Comparison of ENCODE assay signal across 15 cellular contexts in genomic region chr7:114310344-114311118, GRCh38.
DNase-seq lines count a peak whose midpoint lies in the region; ATAC-seq and TF ChIP-seq lines count a peak whose summit lies in the region.
"Had no signal": no experiment of that assay in that cellular context is flagged by ENCODE, and none has a peak within 500 bp of the region (broad histone marks: within the 10 kb centered on the region; RNA-seq: fewer than 3 reads in every experiment).

No MANE protein-coding gene starts in this region.

- no peaks in the 10 kb centered on the region for H3F3A ChIP-seq in PC-9 (ENCODE audit: insufficient read depth, low read depth)

- H3K9me2 ChIP-seq in PC-9 (ENCODE audit: insufficient read depth), result no peaks in the 10 kb centered on the region

- TF ChIP-seq CTCF in PC-9 (conservative IDR thresholded peaks at IDR 0.05) (peak; percentile 20; the same call in 1 of the 2 replicates), lower lobe of right lung (IDR thresholded peaks at IDR 0.05) (peak; percentile 11)

- H4K20me1 ChIP-seq in PC-9 (ENCODE audit: insufficient read depth), result no peaks in the 10 kb centered on the region

- POLR2A ChIA-PET in PC-9 (lab: Charles Lee; ENCODE audit: unreplicated experiment), result interaction anchor here (0.5 to 0.7 kb wide), 3 partner anchors 92 to 607 kb away, joined by 3 to 5 read pairs (median 3); no protein-coding TSS in a partner anchor

- no peak overlapping the region for H3K27ac ChIP-seq in PC-9
- no peak overlapping the region for H3K27ac ChIP-seq in lower lobe of right lung

- H3K27me3 ChIP-seq in PC-9 (ENCODE audit: insufficient read depth, low read depth), result no peaks in the 10 kb centered on the region
- no peaks in the 10 kb centered on the region for H3K27me3 ChIP-seq in lower lobe of right lung (ENCODE audit: low read depth)

- no peak overlapping the region for H3K4me2 ChIP-seq in PC-9

- CTCF ChIA-PET in PC-9 (lab: Charles Lee), result no interaction called here

- no peak overlapping the region for H2AFZ ChIP-seq in PC-9

- H3K9me3 ChIP-seq in PC-9 (ENCODE audit: insufficient read depth, low read depth) (no peaks in the 10 kb centered on the region), lower lobe of right lung (no peaks in the 10 kb centered on the region)

- no TSS peak for BruUV-seq in PC-9 (replicated peaks; lab: Mats Ljungman, UMichigan)

- ATAC-seq in lower lobe of right lung, result peak; percentile 80 to 87
- no peak for ATAC-seq in HG03432 (IDR thresholded peaks at IDR 0.05; ENCODE audit: unreplicated experiment)
- ATAC-seq in HG03196 (IDR thresholded peaks at IDR 0.05; ENCODE audit: unreplicated experiment), result no peak

- intact Hi-C loops in PC-9 (cut with micrococcal nuclease; ENCODE audit: unreplicated experiment) (no loop called here), lower lobe of right lung (cut with DNase I) (no loop called here)

- no peaks in the 10 kb centered on the region for H3K36me3 ChIP-seq in PC-9 (ENCODE audit: low read depth)
- no peaks in the 10 kb centered on the region for H3K36me3 ChIP-seq in lower lobe of right lung

- H3K4me3 ChIP-seq in PC-9 (no peak overlapping the region), lower lobe of right lung (no peak overlapping the region)

- no peaks in the 10 kb centered on the region for H3K4me1 ChIP-seq in PC-9 (replicated peaks; ENCODE audit: insufficient read depth)
- no peaks in the 10 kb centered on the region for H3K4me1 ChIP-seq in lower lobe of right lung

- no peaks in the 10 kb centered on the region for H3K79me2 ChIP-seq in PC-9 (ENCODE audit: low read depth)

- DNase-seq in DMS53 treated with DMSO at 0.1 percent for 48 hours (lab: John Stamatoyannopoulos, UW; ENCODE audit: unreplicated experiment), result peak; percentile 13
- peak; percentile 23 for DNase-seq in LHCN-M2 (ENCODE audit: low read depth)
- no peak for DNase-seq in PC-9
- no peak for DNase-seq in lower lobe of right lung
- no peak for DNase-seq in NCI-H774 (lab: John Stamatoyannopoulos, UW)
- DNase-seq in effector CD4-positive, alpha-beta T cell, result no peak
- DNase-seq: activated naive CD4-positive, alpha-beta T cell treated with anti-CD3 and anti-CD28 coated beads, Interleukin-2, amount 10 ng/mL, durations not matched to agents 7 days and 5 days; Calu3; H7; mesenchymal stem cell; NCI-H226; occipital lobe; SHP77 treated with DMSO at 0.1 percent for 48 hours had no signal

Comparison
In these comparisons a context has a peak if more than half of its experiments do, and no peak if none do; other contexts are left out.
1. DNase-seq: peak in DMS53 treated with DMSO at 0.1 percent for 48 hours (single experiment) and LHCN-M2 (single experiment); none in PC-9 (0 of 2), lower lobe of right lung (single experiment), NCI-H774 (single experiment) and effector CD4-positive, alpha-beta T cell (single experiment).
2. ATAC-seq: peak in lower lobe of right lung (2 of 2); none in HG03432 (single experiment) and HG03196 (single experiment).